2 cellular contexts compared by ENCODE assay signal in genomic region chr9:135512241-135512603, GRCh38.
TF ChIP-seq lines count a peak whose summit lies in the region.

No MANE protein-coding gene starts in this region.

TF ChIP-seq in IMR-90, 13 proteins besides CTCF, POLR2A, EP300 and RAD21:
- TF ChIP-seq NFE2L2 (IDR thresholded peaks at IDR 0.05; ENCODE audit: low read depth, low read length) (no peak), RFX5 (IDR thresholded peaks at IDR 0.05; ENCODE audit: low read depth, low read length) (no peak), RCOR1 (IDR thresholded peaks at IDR 0.05; ENCODE audit: insufficient replicate concordance, low read length) (no peak), MAZ (IDR thresholded peaks at IDR 0.05; ENCODE audit: borderline replicate concordance, low read depth, low read length) (no peak), CHD1 (IDR thresholded peaks at IDR 0.05; ENCODE audit: low read depth, low read length) (no peak), USF2 (IDR thresholded peaks at IDR 0.05; ENCODE audit: low read depth, low read length) (no peak), CEBPB (IDR thresholded peaks at IDR 0.05; ENCODE audit: low read depth, low read length) (no peak), SMC3 (IDR thresholded peaks at IDR 0.05; ENCODE audit: low read depth, low read length) (no peak), ELK1 (IDR thresholded peaks at IDR 0.05; ENCODE audit: borderline replicate concordance, low read depth, low read length) (no peak), FOS (IDR thresholded peaks at IDR 0.05; ENCODE audit: low read depth, low read length) (no peak), MXI1 (IDR thresholded peaks at IDR 0.05; ENCODE audit: borderline replicate concordance, low read depth, low read length) (no peak), MAFK (IDR thresholded peaks at IDR 0.05; ENCODE audit: low read depth, low read length) (no peak), BHLHE40 (IDR thresholded peaks at IDR 0.05; ENCODE audit: low read depth, low read length) (no peak)

TF ChIP-seq in K562, 482 proteins besides CTCF, POLR2A, EP300 and RAD21:
- no peak for TF ChIP-seq SMAD2 (IDR thresholded peaks at IDR 0.05; ENCODE audit: low read depth, low read length)
- TF ChIP-seq CXXC5 (CRISPR knock-in tag; IDR thresholded peaks at IDR 0.05): no peak
- no peak for TF ChIP-seq U2AF1 (optimal IDR thresholded peaks at IDR 0.05; ENCODE audit: low read depth, low read length)
- no peak for TF ChIP-seq ZNF561 (CRISPR knock-in tag; conservative IDR thresholded peaks at IDR 0.05)
- no peak for TF ChIP-seq PML (IDR thresholded peaks at IDR 0.05; ENCODE audit: low read length)
- no peak for TF ChIP-seq MAFF (IDR thresholded peaks at IDR 0.05; ENCODE audit: low read length)
- no peak for TF ChIP-seq PTRF (tag; IDR thresholded peaks at IDR 0.05)
- TF ChIP-seq NCOA1 (IDR thresholded peaks at IDR 0.05; ENCODE audit: low read depth): no peak
- no peak for TF ChIP-seq ZNF668 (CRISPR knock-in tag; IDR thresholded peaks at IDR 0.05)
- no peak for TF ChIP-seq ZNF583 (CRISPR knock-in tag; IDR thresholded peaks at IDR 0.05)
- no peak for TF ChIP-seq ZNF316 (IDR thresholded peaks at IDR 0.05)
- TF ChIP-seq ARID3A (IDR thresholded peaks at IDR 0.05; ENCODE audit: borderline replicate concordance, low read depth, low read length): no peak
- TF ChIP-seq ZBTB49 (CRISPR knock-in tag; IDR thresholded peaks at IDR 0.05; ENCODE audit: borderline replicate concordance): no peak
- no peak for TF ChIP-seq FOXP1 (CRISPR knock-in tag; IDR thresholded peaks at IDR 0.05)
- TF ChIP-seq TCFL5 (CRISPR knock-in tag; conservative IDR thresholded peaks at IDR 0.05): no peak
- TF ChIP-seq POLR2AphosphoS2 (IDR thresholded peaks at IDR 0.05; ENCODE audit: low read length): no peak
TF ChIP-seq in K562: peak in this region for 0.
